In genomic region chr5:76682395-76682794, GRCh38 we compare ENCODE assay signal across 23 cellular contexts. TPM values are rescaled to one million over a fixed set of nuclear protein-coding genes. Genes with fewer than 3 reads are reported as not detected.
DNase-seq lines count a peak whose midpoint lies in the region; ATAC-seq, FAIRE-seq and TF ChIP-seq lines count a peak whose summit lies in the region.
"Had no signal": no experiment of that assay in that cellular context is flagged by ENCODE, and none has a peak within 500 bp of the region (broad histone marks: within the 10 kb centered on the region; RNA-seq: fewer than 3 reads in every experiment).

No MANE protein-coding gene starts in this region.

- POLR2A ChIA-PET in SK-N-SH (lab: Yijun Ruan, JAX): no interaction called here

- H3K4me3 Mint-ChIP-seq in stimulated activated effector memory CD8-positive, alpha-beta T cell treated with anti-CD3 and anti-CD28 coated beads, Interleukin-12 subunit alpha, Interleukin-12 subunit beta, amount 100 ng/mL, for 72 hours: no peak overlapping the region
- H3K4me3 Mint-ChIP-seq: CD8-positive, alpha-beta memory T cell; H9; HFFc6 had no signal

- H3K27me3 ChIP-seq in SK-N-SH (ENCODE audit: insufficient read depth) (no peaks in the 10 kb centered on the region), pancreas (no peaks in the 10 kb centered on the region)
- H3K27me3 ChIP-seq in BLaER1 treated with 17β-estradiol and CSF1 and Interleukin-3, amounts not matched to agents 10 nM and 100 nM: no peaks in the 10 kb centered on the region
- H3K27me3 ChIP-seq: SJCRH30 had no signal

- no peaks in the 10 kb centered on the region for H3K79me2 ChIP-seq in SK-N-SH (ENCODE audit: insufficient read depth)

- TF ChIP-seq RAD21 in SK-N-SH (IDR thresholded peaks at IDR 0.05; ENCODE audit: low read length): no peak

- TF ChIP-seq CTCF in SK-N-SH (IDR thresholded peaks at IDR 0.05) (no peak), fibroblast of mammary gland (conservative IDR thresholded peaks at IDR 0.05; ENCODE audit: control insufficient read depth, insufficient read depth, low read depth, low read length) (no peak), pancreas (IDR thresholded peaks at IDR 0.05) (no peak)

- peaks cover 94% of the 10 kb centered on the region for H3K36me3 Mint-ChIP-seq in stimulated activated effector memory CD8-positive, alpha-beta T cell treated with anti-CD3 and anti-CD28 coated beads, Interleukin-12 subunit alpha, Interleukin-12 subunit beta, amount 100 ng/mL, for 72 hours

- CTCF ChIA-PET in SK-N-SH (lab: Yijun Ruan, JAX): interaction anchor here (1.9 kb wide), 1 partner anchor 92 kb away, joined by 6 read pairs; no protein-coding TSS in a partner anchor

- H3K4me3 ChIP-seq in SK-N-SH (ENCODE audit: low read depth in 2 of 2, low read length in 1 of 2) (no peak overlapping the region), SK-N-MC (peak overlapping the region; percentile 23), fibroblast of mammary gland (ENCODE audit: control insufficient read depth, low read depth, low read length) (no peak overlapping the region), pancreas (no peak overlapping the region)
- H3K4me3 ChIP-seq in BLaER1 treated with 17β-estradiol and CSF1 and Interleukin-3, amounts not matched to agents 10 nM and 100 nM: no peak overlapping the region
- H3K4me3 ChIP-seq: SJCRH30 had no signal

- intact Hi-C loops in pancreas (cut with DNase I): no loop called here

- ATAC-seq in SK-N-SH treated with all-trans-retinoic acid at 6 μM for 48 hours: no peak; the same call in 2 of the 3 replicates
- ATAC-seq in stimulated activated effector memory CD8-positive, alpha-beta T cell treated with anti-CD3 and anti-CD28 coated beads, Interleukin-12 subunit alpha, Interleukin-12 subunit beta, amount 100 ng/mL, for 72 hours: no peak
- no peak for ATAC-seq in pancreas
- ATAC-seq: HepG2 had no signal

- no peak for FAIRE-seq in pancreas (lab: Jason Lieb, UNC)
- FAIRE-seq: HepG2 had no signal

- H2AFZ ChIP-seq in SK-N-SH (ENCODE audit: low read depth): no peak overlapping the region

- no peak overlapping the region for H3K27ac Mint-ChIP-seq in stimulated activated effector memory CD8-positive, alpha-beta T cell treated with anti-CD3 and anti-CD28 coated beads, Interleukin-12 subunit alpha, Interleukin-12 subunit beta, amount 100 ng/mL, for 72 hours
- H3K27ac Mint-ChIP-seq: H9, HFFc6 had no signal

- H3K4me1 Mint-ChIP-seq in stimulated activated effector memory CD8-positive, alpha-beta T cell treated with anti-CD3 and anti-CD28 coated beads, Interleukin-12 subunit alpha, Interleukin-12 subunit beta, amount 100 ng/mL, for 72 hours: peaks cover 31% of the 10 kb centered on the region
- H3K4me1 Mint-ChIP-seq: H9 had no signal

- no peak for DNase-seq in SK-N-SH
- no peak for DNase-seq in SK-N-MC (ENCODE audit: low read depth, low spot score)
- peak; percentile 57 for DNase-seq in fibroblast of mammary gland (ENCODE audit: low read depth)
- no peak for DNase-seq in stimulated activated effector memory CD8-positive, alpha-beta T cell treated with anti-CD3 and anti-CD28 coated beads, Interleukin-12 subunit alpha, Interleukin-12 subunit beta, amount 100 ng/mL, for 72 hours (ENCODE audit: low spot score in 2 of 2)
- no peak for DNase-seq in COR-L47 (lab: John Stamatoyannopoulos, UW)
- DNase-seq in pancreas: no peak
- DNase-seq: CD8-positive, alpha-beta memory T cell; GF-D8; H9; HFFc6; NCI-H1105; NCI-H2029 treated with DMSO at 0.1 percent for 48 hours; NCI-H345; NCI-H774; NK-92 treated with Interleukin-12 subunit alpha and Interleukin-12 subunit beta, amount 100 ng/mL, for 24 hours; SJCRH30 had no signal

- H3K36me3 ChIP-seq in SK-N-SH (replicated peaks in 1 of 2; ENCODE audit: control insufficient read depth in 1 of 2, insufficient read depth in 2 of 2, low read length in 1 of 2) (no peaks in the 10 kb centered on the region), SK-N-MC (ENCODE audit: insufficient read depth, low read length) (peaks cover 13% of the 10 kb centered on the region), pancreas (peaks cover 0 to 11% (median 0%) of the 10 kb centered on the region in 3 donors)
- H3K36me3 ChIP-seq in BLaER1 treated with 17β-estradiol and CSF1 and Interleukin-3, amounts not matched to agents 10 nM and 100 nM: peaks cover 60 to 100% (median 91%) of the 10 kb centered on the region in 11 experiments
- H3K36me3 ChIP-seq: SJCRH30 had no signal

- no peak for TF ChIP-seq EP300 in SK-N-SH (IDR thresholded peaks at IDR 0.05; ENCODE audit: borderline replicate concordance in 1 of 2, low read depth in 1 of 2, low read length in 1 of 2)

- no peaks in the 10 kb centered on the region for H3K9me3 ChIP-seq in SK-N-SH
- peaks cover 0 to 6% (median 0%) of the 10 kb centered on the region in 11 experiments; a peak in 2 of 22 replicates for H3K9me3 ChIP-seq in BLaER1 treated with 17β-estradiol and CSF1 and Interleukin-3, amounts not matched to agents 10 nM and 100 nM (replicated peaks in 1 of 11)
- H3K9me3 ChIP-seq in SK-N-MC (ENCODE audit: low read depth, low read length): no peaks in the 10 kb centered on the region; the same call in 1 of the 2 replicates
- H3K9me3 ChIP-seq in pancreas: no peaks in the 10 kb centered on the region
- H3K9me3 ChIP-seq: SJCRH30 had no signal

- H3K9me2 ChIP-seq in SK-N-SH: no peaks in the 10 kb centered on the region

- 0 out of 4 replicates have a peak overlapping the region, but pooled peaks of 1 of the 2 experiments have one; percentile 31 for H3K27ac ChIP-seq in SK-N-SH (ENCODE audit: low read depth in 2 of 2, low read length in 1 of 2)
- H3K27ac ChIP-seq in BLaER1 treated with 17β-estradiol and CSF1 and Interleukin-3, amounts not matched to agents 10 nM and 100 nM: no peak overlapping the region
- H3K27ac ChIP-seq in SK-N-MC: peak overlapping the region; percentile 72
- H3K27ac ChIP-seq in pancreas: no peak overlapping the region
- H3K27ac ChIP-seq: 22Rv1, C4-2B, HL-60, KMS-11, SJCRH30 had no signal

- H3K9ac ChIP-seq in SK-N-SH: no peak overlapping the region
- no peak overlapping the region for H3K9ac ChIP-seq in BLaER1 treated with 17β-estradiol and CSF1 and Interleukin-3, amounts not matched to agents 10 nM and 100 nM
- H3K9ac ChIP-seq in SK-N-MC (ENCODE audit: insufficient read length): no peak overlapping the region
- H3K9ac ChIP-seq: KMS-11 had no signal

- 61% methylated on average over 2 of the region's 2 CpGs for WGBS in SK-N-SH (ENCODE audit: low lambda C conversion rate)
- WGBS in pancreas, 2 donors: 89 to 91% methylated on average over 2 of the region's 2 CpGs

- H3K4me1 ChIP-seq in SK-N-SH (ENCODE audit: control insufficient read depth in 1 of 2, insufficient read depth in 2 of 2, low read depth in 1 of 2, low read length in 1 of 2) (peaks cover 7 to 21% of the 10 kb centered on the region in 2 experiments; a peak in 3 of 4 replicates), pancreas (no peaks in the 10 kb centered on the region)
- peaks cover 0 to 40% (median 30%) of the 10 kb centered on the region in 10 experiments; a peak in 16 of 20 replicates for H3K4me1 ChIP-seq in BLaER1 treated with 17β-estradiol and CSF1 and Interleukin-3, amounts not matched to agents 10 nM and 100 nM
- H3K4me1 ChIP-seq: SJCRH30 had no signal

- H3K9me3 Mint-ChIP-seq in stimulated activated effector memory CD8-positive, alpha-beta T cell treated with anti-CD3 and anti-CD28 coated beads, Interleukin-12 subunit alpha, Interleukin-12 subunit beta, amount 100 ng/mL, for 72 hours: no peaks in the 10 kb centered on the region
- H3K9me3 Mint-ChIP-seq: CD8-positive, alpha-beta memory T cell; H9; HFFc6 had no signal

- H4K20me1 ChIP-seq in SK-N-SH (ENCODE audit: insufficient read depth): no peaks in the 10 kb centered on the region
- peaks cover 0 to 19% (median 0%) of the 10 kb centered on the region in 11 experiments; a peak in 2 of 22 replicates for H4K20me1 ChIP-seq in BLaER1 treated with 17β-estradiol and CSF1 and Interleukin-3, amounts not matched to agents 10 nM and 100 nM

- H3F3A ChIP-seq in SK-N-SH (replicated peaks; ENCODE audit: insufficient read depth): no peaks in the 10 kb centered on the region

- H3K4me2 ChIP-seq in SK-N-SH: no peak overlapping the region
- H3K4me2 ChIP-seq in BLaER1 treated with 17β-estradiol and CSF1 and Interleukin-3, amounts not matched to agents 10 nM and 100 nM: peak overlapping the region in 6 of 11 experiments; percentile 4 to 64 (median 30); a peak in 7 of 22 replicates
- H3K4me2 ChIP-seq: KMS-11 had no signal

TF ChIP-seq in SK-N-SH, 30 proteins besides CTCF, POLR2A, EP300 and RAD21:
- TF ChIP-seq EZH2phosphoT487 (IDR thresholded peaks at IDR 0.05; ENCODE audit: borderline replicate concordance, low read depth): no peak
- TF ChIP-seq TCF12 (IDR thresholded peaks at IDR 0.05): peak; percentile 5; the same call in 1 of the 2 replicates

TF ChIP-seq in SK-N-SH treated with all-trans-retinoic acid at 6 μM for 48 hours, 23 proteins besides CTCF, POLR2A, EP300 and RAD21:
- no peak for TF ChIP-seq ZNF565 (CRISPR knock-in tag; conservative IDR thresholded peaks at IDR 0.05; ENCODE audit: low read depth)

RNA-seq across cellular contexts. Expression of gene F2R, which starts 33.5 kb away (rescaled TPM):
- 212 and 301 TPM in 2 replicates for polyA plus RNA-seq in SK-N-SH (2012; rRNA removed)
- polyA plus RNA-seq in SK-N-SH (2012; cell fraction: cytosol; rRNA removed): 237 and 260 TPM in 2 replicates
- 68.3 and 126 TPM in 2 replicates for polyA plus RNA-seq in SK-N-SH (2012; cell fraction: nucleus; rRNA removed)
- 10 to 100 TPM in 1 of 6 donors, 1 to 10 TPM in 3, under 1 TPM in 2; 0.51 to 15.0 (median 1.8) TPM for total RNA-seq in pancreas
- polyA plus RNA-seq in pancreas: 1 to 10 TPM in 1 of 2 donors, under 1 TPM in 1; 0.38 to 1.9 TPM

RNA-seq across cellular contexts. Expression of gene F2RL2, which starts 59.2 kb away (rescaled TPM):
- polyA plus RNA-seq in SK-N-SH (2012; rRNA removed): 29.4 and 51.0 TPM in 2 replicates
- 28.0 and 30.2 TPM in 2 replicates for polyA plus RNA-seq in SK-N-SH (2012; cell fraction: cytosol; rRNA removed)
- 15.4 and 29.4 TPM in 2 replicates for polyA plus RNA-seq in SK-N-SH (2012; cell fraction: nucleus; rRNA removed)
- total RNA-seq in pancreas: 1 to 10 TPM in 2 of 6 donors, under 1 TPM in 4; 0.04 to 2.2 (median 0.22) TPM
- under 1 TPM; 0.04 to 0.40 TPM for polyA plus RNA-seq in pancreas
- total RNA-seq: H9, HepG2 had no signal
- polyA plus RNA-seq: HepG2 had no signal

Comparison
In these comparisons a context has a peak if more than half of its experiments do, and no peak if none do; other contexts are left out.
1. RNA of gene F2R, which starts 33.5 kb away (polyA plus RNA-seq): 68.3 to 301 TPM in SK-N-SH; 0.38 to 1.9 TPM in pancreas; every median in the first group is over 10 times any median in the second.
2. RNA of gene F2RL2, which starts 59.2 kb away (polyA plus RNA-seq): 15.4 to 51.0 TPM in SK-N-SH; 0.04 to 0.40 TPM in pancreas; every median in the first group is over 10 times any median in the second.